In genomic region chr3:170835346-170835745, GRCh38 we compare ENCODE assay signal across 18 cellular contexts. TPM values are rescaled to one million over a fixed set of nuclear protein-coding genes. Genes with fewer than 3 reads are reported as not detected.
A peak's percentile ranks its signal among the peaks of the same experiment; 100 is the strongest.
DNase-seq lines count a peak whose midpoint lies in the region; ATAC-seq, FAIRE-seq and TF ChIP-seq lines count a peak whose summit lies in the region.
"Had no signal": no experiment of that assay in that cellular context is flagged by ENCODE, and none has a peak within 500 bp of the region (broad histone marks: within the 10 kb centered on the region; RNA-seq: fewer than 3 reads in every experiment).

No MANE protein-coding gene starts in this region.

- H2AK5ac ChIP-seq in H1 (ENCODE audit: low read depth, low read length), result no peak overlapping the region

- no peak overlapping the region for H3K14ac ChIP-seq in H1 (ENCODE audit: insufficient read length)

- H3K27me3 ChIP-seq in A673 (replicated peaks; ENCODE audit: insufficient read depth, low read depth, low read length, poor library complexity) (peaks cover 13% of the 10 kb centered on the region), H1 (replicated peaks in 1 of 4; ENCODE audit: control insufficient read depth in 3 of 4, extremely low read depth in 1 of 4, insufficient read depth in 3 of 4, low read length in 3 of 4) (no peaks in the 10 kb centered on the region), brain microvascular endothelial cell (replicated peaks) (no peaks in the 10 kb centered on the region)
- H3K27me3 ChIP-seq: right atrium auricular region had no signal

- H3K27ac ChIP-seq in A673 (ENCODE audit: low read depth, low read length, poor library complexity, severe bottlenecking) (no peak overlapping the region), H1 (ENCODE audit: low read depth, low read length) (no peak overlapping the region), brain microvascular endothelial cell (no peak overlapping the region)
- H3K27ac ChIP-seq: esophagus muscularis mucosa, left ventricle myocardium inferior, right atrium auricular region had no signal

- intact Hi-C loops in A673 (cut with micrococcal nuclease; ENCODE audit: unreplicated experiment), result no loop called here

- TF ChIP-seq EP300 in H1 (IDR thresholded peaks at IDR 0.05; ENCODE audit: borderline replicate concordance in 1 of 2, low read depth in 2 of 2, low read length in 2 of 2), result no peak

- POLR2A ChIA-PET in A673 (lab: Charles Lee; ENCODE audit: low non-redundant PET) (interaction anchor here (0.6 kb wide), 1 partner anchor 421 kb away, joined by 4 read pairs; no protein-coding TSS in a partner anchor), H1 (lab: Charles Lee; ENCODE audit: partially characterized antibody) (interaction anchor here (0.8 to 2.4 kb wide), 3 partner anchors 14 to 30 kb away, joined by 3 to 10 read pairs (median 3); no protein-coding TSS in a partner anchor)

- H2BK15ac ChIP-seq in H1 (ENCODE audit: low read length), result no peak overlapping the region

- H3K18ac ChIP-seq in H1 (ENCODE audit: extremely low read depth, low read length), result no peak overlapping the region

- 64% methylated on average over 3 of the region's 3 CpGs; no CpG with 5 or more reads in 1 of the 2 experiments for WGBS in H1 (ENCODE audit: extremely low coverage in 1 of 2, insufficient coverage in 1 of 2, insufficient read length in 1 of 2, insufficient replicate concordance in 2 of 2, low coverage in 1 of 2, low lambda C conversion rate in 2 of 2, missing lambda C conversion rate in 1 of 2), 2 experiments

- no peak overlapping the region for H3K23ac ChIP-seq in H1 (ENCODE audit: insufficient read length)

- peak overlapping the region; percentile 9; the same call in 1 of the 2 replicates for H2AFZ ChIP-seq in H1 (ENCODE audit: low read length)

- no peak for TF ChIP-seq RAD21 in H1 (IDR thresholded peaks at IDR 0.05 in 1 of 2, conservative IDR thresholded peaks at IDR 0.05 in 1 of 2; ENCODE audit: low read depth in 2 of 2, low read length in 2 of 2)

- H2BK5ac ChIP-seq in H1 (ENCODE audit: low read depth, low read length), result no peak overlapping the region; the same call in 1 of the 2 replicates

- H4K8ac ChIP-seq in H1 (ENCODE audit: extremely low read depth, insufficient read depth, low read length), result no peak overlapping the region

- ATAC-seq in GM19023 (IDR thresholded peaks at IDR 0.05; ENCODE audit: unreplicated experiment), result no peak

- DNase-seq in A673 (ENCODE audit: low spot score), result peak; percentile 65
- peak; percentile 15 for DNase-seq in NCI-H1092 (lab: John Stamatoyannopoulos, UW)
- peak; percentile 15 for DNase-seq in NCI-H510A (lab: John Stamatoyannopoulos, UW)
- DNase-seq in H1 (ENCODE audit: low read depth in 1 of 2, low spot score in 2 of 2), result no peak
- DNase-seq in GM13977 (ENCODE audit: low spot score), result no peak
- no peak for DNase-seq in activated CD4-positive, alpha-beta T cell treated with anti-CD3 and anti-CD28 coated beads, Interleukin-2, amount 50 U/mL, for 4 hours
- DNase-seq in brain microvascular endothelial cell, result no peak
- DNase-seq: activated CD4-positive, alpha-beta memory T cell treated with anti-CD3 and anti-CD28 coated beads for 36 hours; activated naive CD4-positive, alpha-beta T cell; amniotic stem cell; effector CD4-positive, alpha-beta T cell; glutamatergic neuron; left ventricle myocardium inferior; SHP77; stimulated activated CD4-positive, alpha-beta T cell treated with anti-CD3 and anti-CD28 coated beads, Interleukin-15, amount 100 ng/mL, for 24 hours had no signal

- H3K56ac ChIP-seq in H1 (replicated peaks; ENCODE audit: insufficient read length, low read depth, low read length), result no peak overlapping the region

- H4K91ac ChIP-seq in H1 (replicated peaks; ENCODE audit: insufficient read length, low read length), result peak overlapping the region; percentile 1

- no peak overlapping the region for H3K4me2 ChIP-seq in H1 (ENCODE audit: insufficient read depth in 1 of 2, low read depth in 2 of 2, low read length in 2 of 2)

- H2BK20ac ChIP-seq in H1 (ENCODE audit: low read length), result no peak overlapping the region

- H3K9ac ChIP-seq in H1 (replicated peaks in 1 of 4; ENCODE audit: extremely low read depth in 1 of 4, low read depth in 3 of 4, low read length in 3 of 4), result no peak overlapping the region

- peaks cover 8% of the 10 kb centered on the region for H3K4me1 ChIP-seq in A673 (ENCODE audit: insufficient read depth, low read length, poor library complexity, severe bottlenecking)
- H3K4me1 ChIP-seq in H1 (replicated peaks in 1 of 4; ENCODE audit: control insufficient read depth in 3 of 4, insufficient read depth in 4 of 4, low read length in 3 of 4), result peaks cover 2 to 12% (median 5%) of the 10 kb centered on the region in 4 experiments; a peak in 3 of 7 replicates
- H3K4me1 ChIP-seq: esophagus muscularis mucosa, left ventricle myocardium inferior, right atrium auricular region had no signal

- CTCF ChIA-PET in A673 (lab: Charles Lee), result interaction anchor here (1.4 kb wide), 1 partner anchor 13 kb away, joined by 4 read pairs; no protein-coding TSS in a partner anchor
- CTCF ChIA-PET in H1 (lab: Charles Lee; ENCODE audit: partially characterized antibody), result interaction anchor here (0.5 to 2.6 kb wide), 9 partner anchors 13 to 495 kb away, joined by 3 to 11 read pairs (median 4); no protein-coding TSS in a partner anchor

- H3K4me3 ChIP-seq in A673 (ENCODE audit: low read depth, low read length, poor library complexity, severe bottlenecking) (no peak overlapping the region), H1 (ENCODE audit: extremely low read depth in 1 of 4, insufficient read depth in 2 of 4, low read depth in 3 of 4, low read length in 4 of 4) (no peak overlapping the region), brain microvascular endothelial cell (ENCODE audit: low read depth, low read length) (no peak overlapping the region)
- H3K4me3 ChIP-seq: esophagus muscularis mucosa, left ventricle myocardium inferior, right atrium auricular region had no signal

- no peaks in the 10 kb centered on the region for H3K79me2 ChIP-seq in H1 (ENCODE audit: control insufficient read depth in 1 of 2, insufficient read depth in 2 of 2, low read length in 2 of 2)

- no peaks in the 10 kb centered on the region for H4K20me1 ChIP-seq in H1 (replicated peaks in 1 of 2; ENCODE audit: control insufficient read depth in 1 of 2, insufficient read depth in 2 of 2, low read length in 2 of 2)

- no peaks in the 10 kb centered on the region for H3K79me1 ChIP-seq in H1 (ENCODE audit: low read depth, low read length)

- no peak for TF ChIP-seq POLR2A in H1 (IDR thresholded peaks at IDR 0.05; ENCODE audit: control extremely low read depth in 1 of 2, low read depth in 2 of 2, low read length in 2 of 2)

- H3K9me3 ChIP-seq in A673 (ENCODE audit: low read depth, low read length, poor library complexity, severe bottlenecking) (no peaks in the 10 kb centered on the region), H1 (ENCODE audit: insufficient read depth in 2 of 2, low read depth in 1 of 2, low read length in 1 of 2) (no peaks in the 10 kb centered on the region)
- H3K9me3 ChIP-seq: esophagus muscularis mucosa, left ventricle myocardium inferior, right atrium auricular region had no signal

- H3K36me3 ChIP-seq in A673 (ENCODE audit: insufficient read depth, low read length, poor library complexity, severe bottlenecking) (no peaks in the 10 kb centered on the region), H1 (ENCODE audit: control insufficient read depth in 2 of 4, insufficient read depth in 4 of 4, low read length in 3 of 4) (no peaks in the 10 kb centered on the region), brain microvascular endothelial cell (replicated peaks) (no peaks in the 10 kb centered on the region)
- H3K36me3 ChIP-seq: esophagus muscularis mucosa, left ventricle myocardium inferior, right atrium auricular region had no signal

- H3K23me2 ChIP-seq in H1 (ENCODE audit: low read depth, low read length), result peaks cover 2% of the 10 kb centered on the region; the same call in 1 of the 2 replicates

- no peak overlapping the region for H3K4ac ChIP-seq in H1 (replicated peaks; ENCODE audit: insufficient read length, low read depth, low read length)

- in situ Hi-C loops in GM13977 (cut with MboI; ENCODE audit: low pct_unique_long_range_greater_than_20kb, low sequenced_read_pairs, unreplicated experiment) (no loop called here), brain microvascular endothelial cell (cut with HindIII; ENCODE audit: low pct_ligation_motif_present, low sequenced_read_pairs) (no loop called here)

- H4K5ac ChIP-seq in H1 (ENCODE audit: insufficient read length, low read depth, low read length), result no peak overlapping the region

- no peak overlapping the region for H2BK12ac ChIP-seq in H1 (ENCODE audit: low read depth, low read length)

- H2BK120ac ChIP-seq in H1 (replicated peaks; ENCODE audit: low read depth, low read length), result no peak overlapping the region

- TF ChIP-seq CTCF in A673 (conservative IDR thresholded peaks at IDR 0.05; ENCODE audit: low read depth, low read length), result no peak
- TF ChIP-seq CTCF in H1 (IDR thresholded peaks at IDR 0.05; ENCODE audit: control extremely low read depth in 1 of 3, insufficient read depth in 1 of 3, low read depth in 1 of 3, low read length in 3 of 3), result no peak
- no peak for TF ChIP-seq CTCF in GM13977 (IDR thresholded peaks at IDR 0.05; ENCODE audit: extremely low read depth, insufficient read depth, missing control alignments)
- no peak for TF ChIP-seq CTCF in brain microvascular endothelial cell (IDR thresholded peaks at IDR 0.05; ENCODE audit: low read depth, low read length, missing control alignments)

- FAIRE-seq in H1 (lab: Jason Lieb, UNC), result no peak

- BruUV-seq in A673 (replicated peaks; lab: Mats Ljungman, UMichigan), result no TSS peak

TF ChIP-seq in H1, 55 proteins besides CTCF, POLR2A, EP300 and RAD21 (continues in another document):
- TF ChIP-seq CREB1 (IDR thresholded peaks at IDR 0.05), result no peak

RNA-seq across cellular contexts. Expression of gene RPL22L1, which starts 34.6 kb away (rescaled TPM):
- 31.3 and 41.5 TPM in 2 replicates for total RNA-seq in A673 (2021)
- total RNA-seq in H1 (2021; fragmentation: NEBNext Ultra II Directional; extraction: Animal tissue kit (Norgen Biotek cat#: 25700)), result 271 and 280 TPM in 2 replicates
- polyA plus RNA-seq in H1 (2011; rRNA removed), result 40.0 and 99.9 TPM in 2 replicates
- 158 TPM for polyA plus RNA-seq in H1 (2011; cell fraction: cytosol; rRNA removed)
- polyA plus RNA-seq in H1 (2011; cell fraction: nucleus; rRNA removed), result 10.1 TPM
- 121 to 356 TPM (median 153 TPM) in 4 replicates for polyA plus RNA-seq in H1 (2012, experiment 1 of 2)
- polyA plus RNA-seq in H1 (2012, experiment 2 of 2), result 1,071 TPM
- polyA plus RNA-seq in H1 (2013, experiment 1 of 2), result 805 TPM
- polyA plus RNA-seq in H1 (2013, experiment 2 of 2), result 862 TPM
- polyA minus RNA-seq in H1 (2011; rRNA and poly(A)+ RNA removed), result 6.2 and 6.6 TPM in 2 replicates
- polyA minus RNA-seq in H1 (2011; cell fraction: cytosol; rRNA and poly(A)+ RNA removed), result 13.1 TPM
- polyA minus RNA-seq in H1 (2011; cell fraction: nucleus; rRNA and poly(A)+ RNA removed), result 28.3 TPM

Comparison
In these comparisons a context has a peak if more than half of its experiments do, and no peak if none do; other contexts are left out.
1. DNase-seq: peak in A673 (single experiment), NCI-H1092 (single experiment) and NCI-H510A (single experiment); none in H1 (0 of 2), GM13977 (single experiment), activated CD4-positive, alpha-beta T cell treated with anti-CD3 and anti-CD28 coated beads, Interleukin-2, amount 50 U/mL, for 4 hours (0 of 2) and brain microvascular endothelial cell (single experiment).